In genomic region chr19:7224205-7224833, GRCh38 we compare ENCODE assay signal across 12 cellular contexts.
DNase-seq lines count a peak whose midpoint lies in the region; ATAC-seq and TF ChIP-seq lines count a peak whose summit lies in the region.
"Had no signal": no experiment of that assay in that cellular context is flagged by ENCODE, and none has a peak within 500 bp of the region (broad histone marks: within the 10 kb centered on the region; RNA-seq: fewer than 3 reads in every experiment).

No MANE protein-coding gene starts in this region.

- CTCF ChIA-PET in AG04450 (lab: Charles Lee) (no interaction called here), PC-3 (lab: Charles Lee) (interaction anchor here (0.6 kb wide), 1 partner anchor 15 kb away, joined by 4 read pairs; no protein-coding TSS in a partner anchor)

- peak; percentile 76 for ATAC-seq in PC-3
- no peak for ATAC-seq in GM18858 (IDR thresholded peaks at IDR 0.05; ENCODE audit: unreplicated experiment)
- no peak for ATAC-seq in GM21447 (IDR thresholded peaks at IDR 0.05; ENCODE audit: unreplicated experiment)

- H3K27me3 ChIP-seq in AG04450 (ENCODE audit: control insufficient read depth, insufficient read depth, low read length) (no peaks in the 10 kb centered on the region), PC-3 (ENCODE audit: low read length) (no peaks in the 10 kb centered on the region), osteoblast (ENCODE audit: insufficient read depth, low read length) (peaks cover 3% of the 10 kb centered on the region), BE2C (no peaks in the 10 kb centered on the region)

- no peak overlapping the region for H3K9ac ChIP-seq in PC-3 (ENCODE audit: low read length)

- H4K20me1 ChIP-seq in PC-3 (ENCODE audit: low read length) (no peaks in the 10 kb centered on the region), osteoblast (ENCODE audit: insufficient read depth, low read length) (peaks cover 20% of the 10 kb centered on the region)

- POLR2A ChIA-PET in AG04450 (lab: Yijun Ruan, JAX) (no interaction called here), PC-3 (lab: Charles Lee; ENCODE audit: unreplicated experiment) (interaction anchor here (0.6 kb wide), 1 partner anchor 34 kb away, joined by 18 read pairs; no protein-coding TSS in a partner anchor)

- no peak overlapping the region for H3K4me2 ChIP-seq in PC-3 (ENCODE audit: low read length)
- H3K4me2 ChIP-seq in osteoblast (ENCODE audit: insufficient read depth, low read length) = peak overlapping the region; percentile 36

- H3K9me3 ChIP-seq in AG04450 (ENCODE audit: control insufficient read depth, insufficient read depth, low read length) = peaks cover 8% of the 10 kb centered on the region; the same call in 1 of the 2 replicates
- no peaks in the 10 kb centered on the region for H3K9me3 ChIP-seq in PC-3 (ENCODE audit: low read length)
- no peaks in the 10 kb centered on the region for H3K9me3 ChIP-seq in osteoblast (ENCODE audit: low read depth, low read length)
- no peaks in the 10 kb centered on the region for H3K9me3 ChIP-seq in BE2C

- intact Hi-C loops in PC-3 (cut with micrococcal nuclease) = no loop called here
- intact Hi-C loops in head of caudate nucleus (cut with DNase I) = no loop called here

- no peaks in the 10 kb centered on the region for H3K9me2 ChIP-seq in PC-3 (replicated peaks; ENCODE audit: low read length)

- H3K4me3 ChIP-seq in AG04450 (ENCODE audit: low read depth, low read length) (peak overlapping the region; percentile 0; the same call in 1 of the 2 replicates), PC-3 (ENCODE audit: low read length) (no peak overlapping the region), osteoblast (ENCODE audit: insufficient read depth, low read length) (peak overlapping the region; percentile 25), BE2C (ENCODE audit: low read depth, low read length) (no peak overlapping the region)

- no peaks in the 10 kb centered on the region for H3K4me1 ChIP-seq in PC-3 (ENCODE audit: insufficient read depth, low read length)
- H3K4me1 ChIP-seq in osteoblast (ENCODE audit: insufficient read depth, low read length) = no peaks in the 10 kb centered on the region
- no peaks in the 10 kb centered on the region for H3K4me1 ChIP-seq in BE2C

- H3K27ac ChIP-seq in AG04450 (ENCODE audit: low read depth, low read length) (no peak overlapping the region), PC-3 (ENCODE audit: low read length) (no peak overlapping the region), osteoblast (ENCODE audit: low read depth, low read length) (no peak overlapping the region)
- H3K27ac ChIP-seq: HL-60 had no signal

- no peaks in the 10 kb centered on the region for H3F3A ChIP-seq in PC-3 (ENCODE audit: low read length, unreplicated experiment)

- DNase-seq in AG04450 (ENCODE audit: low read depth, low spot score) (no peak), PC-3 (peak; percentile 16), head of caudate nucleus (peak in 28 of 42 donors; percentile 12 to 66 (median 31)), osteoblast (ENCODE audit: insufficient read length, low spot score, missing footprints) (peak; percentile 45), BE2C (no peak)
- no peak for DNase-seq in stimulated activated CD4-positive, alpha-beta T cell treated with anti-CD3 and anti-CD28 coated beads, Interleukin-4, amount 100 ng/mL, for 24 hours
- DNase-seq: ACHN, NCI-H226, T-helper 9 cell had no signal

- TF ChIP-seq CTCF in AG04450 (IDR thresholded peaks at IDR 0.05; ENCODE audit: low read depth, low read length) (no peak), PC-3 (conservative IDR thresholded peaks at IDR 0.05; ENCODE audit: low read depth, low read length) (no peak), osteoblast (IDR thresholded peaks at IDR 0.05; ENCODE audit: extremely low read depth, low read depth, low read length) (no peak), BE2C (IDR thresholded peaks at IDR 0.05; ENCODE audit: low read depth, low read length) (no peak)

- H3K79me2 ChIP-seq in PC-3 (ENCODE audit: low read length) (no peaks in the 10 kb centered on the region), osteoblast (ENCODE audit: insufficient read depth, low read length) (no peaks in the 10 kb centered on the region)

- BruUV-seq in PC-3 (replicated peaks; lab: Mats Ljungman, UMichigan) = no TSS peak

- H2AFZ ChIP-seq in PC-3 (ENCODE audit: low read length) (no peak overlapping the region), osteoblast (ENCODE audit: low read length) (no peak overlapping the region)

- no peaks in the 10 kb centered on the region for H3K36me3 ChIP-seq in PC-3 (ENCODE audit: low read depth, low read length)
- H3K36me3 ChIP-seq in osteoblast (ENCODE audit: insufficient read depth, low read length) = no peaks in the 10 kb centered on the region
- no peaks in the 10 kb centered on the region for H3K36me3 ChIP-seq in BE2C

Comparison
In these comparisons a context has a peak if more than half of its experiments do, and no peak if none do; other contexts are left out.
1. DNase-seq: peak in PC-3 (single experiment), head of caudate nucleus (28 of 42) and osteoblast (single experiment); none in AG04450 (single experiment), BE2C (single experiment) and stimulated activated CD4-positive, alpha-beta T cell treated with anti-CD3 and anti-CD28 coated beads, Interleukin-4, amount 100 ng/mL, for 24 hours (single experiment).
2. H3K4me3 ChIP-seq: peak in AG04450 (single experiment) and osteoblast (single experiment); none in PC-3 (single experiment) and BE2C (single experiment).